8 cellular contexts compared by ENCODE assay signal in the genomic region with DNA sequence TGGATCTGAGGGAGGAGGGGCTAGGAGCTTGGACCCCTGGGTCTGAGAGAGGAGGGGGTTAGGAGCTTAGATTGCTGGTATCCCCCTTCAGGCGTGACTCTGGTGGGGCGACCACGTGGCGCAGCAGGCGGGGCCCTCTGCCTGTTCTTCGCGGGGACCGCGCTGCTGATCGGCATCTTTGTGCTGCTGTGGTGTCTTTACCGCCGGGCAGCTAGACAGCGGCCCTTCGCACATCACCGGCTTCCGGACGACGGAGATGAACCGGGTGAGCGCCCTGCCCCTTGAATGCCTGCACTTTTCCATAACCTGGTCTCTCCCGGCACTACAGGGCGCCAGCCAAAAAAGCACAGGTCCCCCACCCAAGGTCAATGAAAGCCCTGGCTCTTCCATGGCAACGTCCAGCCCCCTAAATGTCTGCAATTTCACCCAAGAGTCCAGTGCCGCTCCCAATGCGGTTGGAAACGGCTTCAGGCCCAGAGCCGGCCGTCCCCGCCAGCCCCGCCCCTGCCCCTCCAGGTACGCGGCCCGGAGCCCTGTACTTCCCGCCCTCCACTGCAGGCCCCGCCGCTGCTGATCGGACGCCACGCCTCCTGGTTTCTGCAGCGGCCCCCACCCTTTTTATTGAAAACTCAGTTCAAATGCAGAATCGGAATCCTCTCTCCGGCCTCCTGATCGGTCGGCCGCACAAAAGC. TPM values are rescaled to one million over a fixed set of nuclear protein-coding genes. Genes with fewer than 3 reads are reported as not detected.
DNase-seq lines count a peak whose midpoint lies in the region; ATAC-seq, FAIRE-seq and TF ChIP-seq lines count a peak whose summit lies in the region.

No MANE protein-coding gene starts in this region.

- ATAC-seq in GM21717 (IDR thresholded peaks at IDR 0.05; ENCODE audit: unreplicated experiment), result no peak
- no peak for ATAC-seq in HG03378 (IDR thresholded peaks at IDR 0.05; ENCODE audit: unreplicated experiment)

- H3K27me3 ChIP-seq in ACC112 (ENCODE audit: insufficient read depth, low read length), result peaks cover 51% of the 10 kb centered on the region
- no peaks in the 10 kb centered on the region for H3K27me3 ChIP-seq in WERI-Rb-1 (ENCODE audit: insufficient read depth, low read depth, severe bottlenecking)
- H3K27me3 ChIP-seq in keratinocyte (ENCODE audit: control insufficient read depth, extremely low read depth, insufficient read depth, low read length), result peaks cover 92% of the 10 kb centered on the region

- no peak for DNase-seq in GM12892 (ENCODE audit: insufficient read length)
- DNase-seq in WERI-Rb-1, result peak; percentile 85
- no peak for DNase-seq in keratinocyte (ENCODE audit: low read depth, low spot score)
- no peak for DNase-seq in LoVo (ENCODE audit: low spot score)
- DNase-seq in pons (ENCODE audit: low spot score), result no peak

- peak overlapping the region; percentile 83 for H3K4me2 ChIP-seq in keratinocyte (ENCODE audit: control insufficient read depth, extremely low read depth, insufficient read depth, low read depth, low read length)

- no peaks in the 10 kb centered on the region for H3K79me2 ChIP-seq in ACC112 (ENCODE audit: control insufficient read depth, insufficient read depth, low read length, unreplicated experiment)
- H3K79me2 ChIP-seq in keratinocyte (ENCODE audit: control insufficient read depth, insufficient read depth, low read length), result no peaks in the 10 kb centered on the region

- no peak overlapping the region for H3K9ac ChIP-seq in keratinocyte (ENCODE audit: control insufficient read depth, extremely low read depth, insufficient read depth, low read length)

- H2AFZ ChIP-seq in ACC112 (ENCODE audit: low read length, unreplicated experiment), result peak overlapping the region; percentile 33
- peak overlapping the region; percentile 63 for H2AFZ ChIP-seq in keratinocyte (ENCODE audit: control insufficient read depth, low read length)

- peak overlapping the region; percentile 44; the same call in 1 of the 2 replicates for H3K4me3 ChIP-seq in ACC112 (ENCODE audit: low read depth, low read length)
- H3K4me3 ChIP-seq in WERI-Rb-1 (ENCODE audit: low read depth, low read length), result peak overlapping the region; percentile 62
- H3K4me3 ChIP-seq in keratinocyte (ENCODE audit: control insufficient read depth in 2 of 3, extremely low read depth in 1 of 3, insufficient read depth in 2 of 3, low read depth in 1 of 3, low read length in 3 of 3), result peak overlapping the region in 2 of 3 experiments; percentile 13 to 29

- H3K4me1 ChIP-seq in ACC112 (ENCODE audit: control insufficient read depth, insufficient read depth, low read length, unreplicated experiment) (peaks cover 7% of the 10 kb centered on the region), keratinocyte (ENCODE audit: control insufficient read depth, extremely low read depth, insufficient read depth, low read length) (peaks cover 7% of the 10 kb centered on the region)

- H3K9me1 ChIP-seq in keratinocyte (ENCODE audit: control insufficient read depth, extremely low read depth, insufficient read depth, low read length), result no peaks in the 10 kb centered on the region

- H3K36me3 ChIP-seq in ACC112 (ENCODE audit: insufficient read depth, low read length), result no peaks in the 10 kb centered on the region
- peaks cover 38% of the 10 kb centered on the region for H3K36me3 ChIP-seq in WERI-Rb-1
- H3K36me3 ChIP-seq in keratinocyte (ENCODE audit: control insufficient read depth in 2 of 2, extremely low read depth in 1 of 2, insufficient read depth in 2 of 2, low read length in 2 of 2), result no peaks in the 10 kb centered on the region

- dilution Hi-C loops in keratinocyte (cut with MboI; ENCODE audit: extremely low pct_ligation_motif_present, low sequenced_read_pairs), result no loop called here

- TF ChIP-seq CTCF in WERI-Rb-1 (IDR thresholded peaks at IDR 0.05; ENCODE audit: low read depth, low read length) (no peak), keratinocyte (optimal IDR thresholded peaks at IDR 0.05 in 1 of 3, IDR thresholded peaks at IDR 0.05 in 1 of 3, conservative IDR thresholded peaks at IDR 0.05 in 1 of 3; ENCODE audit: extremely low read depth in 1 of 3, insufficient read depth in 2 of 3, low read length in 3 of 3) (no peak)

- H3K9me3 ChIP-seq in WERI-Rb-1 (ENCODE audit: severe bottlenecking), result no peaks in the 10 kb centered on the region
- no peaks in the 10 kb centered on the region for H3K9me3 ChIP-seq in keratinocyte (ENCODE audit: control insufficient read depth, low read depth, low read length)

- H3K27ac ChIP-seq in ACC112 (ENCODE audit: low read depth, low read length), result no peak overlapping the region
- peak overlapping the region; percentile 90 for H3K27ac ChIP-seq in WERI-Rb-1
- no peak overlapping the region for H3K27ac ChIP-seq in keratinocyte (ENCODE audit: control insufficient read depth, insufficient read depth, low read length)

- FAIRE-seq in GM12892 (lab: Jason Lieb, UNC) (peak; percentile 9), keratinocyte (lab: Jason Lieb, UNC) (no peak)

- no peak for TF ChIP-seq POLR2A in GM12892 (IDR thresholded peaks at IDR 0.05; ENCODE audit: low read depth, low read length)

- H4K20me1 ChIP-seq in keratinocyte (ENCODE audit: control insufficient read depth, extremely low read depth, insufficient read depth, low read length), result no peaks in the 10 kb centered on the region

RNA-seq across cellular contexts. Expression of a gene that starts 2.8 kb away (rescaled TPM):
- not detected for polyA plus RNA-seq in GM12892 (2012; ENCODE audit: missing spikeins)
- not detected in 3 replicates for polyA plus RNA-seq in keratinocyte
- not detected for polyA plus RNA-seq in keratinocyte (2011; ENCODE audit: low read depth)
- not detected in 2 replicates for polyA plus RNA-seq in keratinocyte (2011; cell fraction: cytosol; rRNA removed)
- polyA plus RNA-seq in keratinocyte (2011; cell fraction: nucleus; rRNA removed), result not detected in 2 replicates
- not detected in 2 replicates for polyA plus RNA-seq in keratinocyte (2012; ENCODE audit: low replicate concordance)
- not detected in 3 replicates for polyA minus RNA-seq in keratinocyte
- polyA minus RNA-seq in keratinocyte (2011; cell fraction: cytosol; rRNA and poly(A)+ RNA removed), result not detected
- polyA minus RNA-seq in keratinocyte (2011; cell fraction: nucleus; rRNA and poly(A)+ RNA removed), result not detected in 2 replicates

RNA-seq across cellular contexts. Expression of a gene that starts 4.8 kb away (rescaled TPM):
- not detected for polyA plus RNA-seq in GM12892 (2012; ENCODE audit: missing spikeins)
- not detected in 3 replicates for polyA plus RNA-seq in keratinocyte
- not detected for polyA plus RNA-seq in keratinocyte (2011; ENCODE audit: low read depth)
- not detected in 2 replicates for polyA plus RNA-seq in keratinocyte (2011; cell fraction: cytosol; rRNA removed)
- polyA plus RNA-seq in keratinocyte (2011; cell fraction: nucleus; rRNA removed), result not detected in 2 replicates
- not detected in 2 replicates for polyA plus RNA-seq in keratinocyte (2012; ENCODE audit: low replicate concordance)
- not detected in 3 replicates for polyA minus RNA-seq in keratinocyte
- polyA minus RNA-seq in keratinocyte (2011; cell fraction: cytosol; rRNA and poly(A)+ RNA removed), result not detected
- not detected in 2 replicates for polyA minus RNA-seq in keratinocyte (2011; cell fraction: nucleus; rRNA and poly(A)+ RNA removed)

RNA-seq across cellular contexts. Expression of a gene that starts 13.3 kb away (rescaled TPM):
- not detected for polyA plus RNA-seq in GM12892 (2012; ENCODE audit: missing spikeins)
- polyA plus RNA-seq in keratinocyte, result 0.04 to 0.12 TPM (median 0.04 TPM) in 3 replicates
- 0.09 TPM for polyA plus RNA-seq in keratinocyte (2011; ENCODE audit: low read depth)
- polyA plus RNA-seq in keratinocyte (2011; cell fraction: cytosol; rRNA removed), result 0.09 and 0.10 TPM in 2 replicates
- 0.20 and 0.29 TPM in 2 replicates for polyA plus RNA-seq in keratinocyte (2011; cell fraction: nucleus; rRNA removed)
- polyA plus RNA-seq in keratinocyte (2012; ENCODE audit: low replicate concordance), result 0.09 and 0.17 TPM in 2 replicates
- polyA minus RNA-seq in keratinocyte, result 0.07 TPM in 1 of 3 replicates, not detected in the others
- polyA minus RNA-seq in keratinocyte (2011; cell fraction: cytosol; rRNA and poly(A)+ RNA removed), result not detected
- not detected in 2 replicates for polyA minus RNA-seq in keratinocyte (2011; cell fraction: nucleus; rRNA and poly(A)+ RNA removed)

RNA-seq across cellular contexts. Expression of a gene that starts 23.6 kb away (rescaled TPM):
- 114 TPM for polyA plus RNA-seq in GM12892 (2012; ENCODE audit: missing spikeins)
- polyA plus RNA-seq in keratinocyte, result 29.0 to 40.7 TPM (median 37.8 TPM) in 3 replicates
- 28.1 TPM for polyA plus RNA-seq in keratinocyte (2011; ENCODE audit: low read depth)
- polyA plus RNA-seq in keratinocyte (2011; cell fraction: cytosol; rRNA removed), result 21.0 and 30.4 TPM in 2 replicates
- 52.1 and 56.4 TPM in 2 replicates for polyA plus RNA-seq in keratinocyte (2011; cell fraction: nucleus; rRNA removed)
- polyA plus RNA-seq in keratinocyte (2012; ENCODE audit: low replicate concordance), result 37.2 and 37.3 TPM in 2 replicates
- 23.7 to 31.4 TPM (median 26.2 TPM) in 3 replicates for polyA minus RNA-seq in keratinocyte
- 20.5 TPM for polyA minus RNA-seq in keratinocyte (2011; cell fraction: cytosol; rRNA and poly(A)+ RNA removed)
- 8.1 and 17.3 TPM in 2 replicates for polyA minus RNA-seq in keratinocyte (2011; cell fraction: nucleus; rRNA and poly(A)+ RNA removed)

RNA-seq across cellular contexts. Expression of a gene that starts 25.0 kb away (rescaled TPM):
- polyA plus RNA-seq in GM12892 (2012; ENCODE audit: missing spikeins), result 1.9 TPM
- 7.1 to 12.2 TPM (median 9.8 TPM) in 3 replicates for polyA plus RNA-seq in keratinocyte
- 4.1 TPM for polyA plus RNA-seq in keratinocyte (2011; ENCODE audit: low read depth)
- 3.8 and 12.0 TPM in 2 replicates for polyA plus RNA-seq in keratinocyte (2011; cell fraction: cytosol; rRNA removed)
- 16.6 and 27.7 TPM in 2 replicates for polyA plus RNA-seq in keratinocyte (2011; cell fraction: nucleus; rRNA removed)
- 11.2 and 20.9 TPM in 2 replicates for polyA plus RNA-seq in keratinocyte (2012; ENCODE audit: low replicate concordance)
- polyA minus RNA-seq in keratinocyte, result 8.6 to 12.1 TPM (median 8.6 TPM) in 3 replicates
- 55.1 TPM for polyA minus RNA-seq in keratinocyte (2011; cell fraction: cytosol; rRNA and poly(A)+ RNA removed)
- polyA minus RNA-seq in keratinocyte (2011; cell fraction: nucleus; rRNA and poly(A)+ RNA removed), result 17.8 and 19.5 TPM in 2 replicates
